20 cellular contexts compared by ENCODE assay signal in the genomic region with DNA sequence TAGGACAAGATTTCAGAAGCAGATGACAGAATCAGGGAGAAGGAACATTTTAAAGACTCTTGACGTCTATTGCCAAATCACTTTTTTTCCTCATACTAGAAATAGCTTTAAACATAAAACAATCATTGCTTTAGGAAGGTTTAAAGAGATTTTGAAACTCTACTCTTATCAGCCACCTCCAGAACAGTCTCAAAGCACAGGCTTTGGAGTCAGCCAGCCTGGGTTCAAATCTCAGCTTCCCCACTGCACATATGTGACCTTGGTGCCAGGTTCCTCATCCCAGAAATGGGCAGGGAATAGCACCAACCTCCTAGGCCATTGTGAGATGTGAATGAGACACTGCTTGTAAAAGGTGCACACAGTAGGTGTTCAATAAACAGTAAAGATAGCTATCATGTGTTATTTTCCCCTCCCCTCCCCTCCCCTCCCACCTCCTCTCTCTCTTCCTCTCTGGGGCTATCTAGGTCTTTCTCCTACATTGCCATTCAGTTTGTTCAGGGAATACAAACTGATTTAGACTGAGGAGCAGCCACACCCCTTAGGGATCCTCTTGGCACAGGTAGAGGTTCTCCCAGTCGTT. TPM values are rescaled to one million over a fixed set of nuclear protein-coding genes. Genes with fewer than 3 reads are reported as not detected.
"Had no signal": no experiment of that assay in that cellular context is flagged by ENCODE, and none has a peak within 500 bp of the region (broad histone marks: within the 10 kb centered on the region; RNA-seq: fewer than 3 reads in every experiment).

No MANE protein-coding gene starts in this region.

- H3K27ac ChIP-seq: epithelial cell of prostate, heart right ventricle, right lobe of liver, testis, vagina had no signal

- H3K27me3 ChIP-seq: right lobe of liver, testis, vagina had no signal

- H3K4me1 ChIP-seq: right lobe of liver, testis had no signal

- H3K4me3 ChIP-seq: heart right ventricle, right lobe of liver, smooth muscle cell, testis, vagina had no signal

- DNase-seq: activated CD4-positive, alpha-beta T cell treated with anti-CD3 and anti-CD28 coated beads for 1 hour; activated effector memory CD4-positive, alpha-beta T cell treated with anti-CD3 and anti-CD28 coated beads, Interleukin-2, amount 50 U/mL, for 16 hours; activated T-cell treated with anti-CD3 and anti-CD28 coated beads, Interleukin-2, amount 50 U/mL, for 72 hours; cortex of kidney; heart right ventricle; left cardiac atrium; mesendoderm; naive B cell; occipital lobe; stimulated activated CD4-positive, alpha-beta T cell treated with anti-CD3 and anti-CD28 coated beads, Interleukin-15, amount 100 ng/mL, for 24 hours; stimulated activated naive CD4-positive, alpha-beta T cell; testis; trophoblast cell had no signal

- H3K36me3 ChIP-seq: heart right ventricle, right lobe of liver, vagina had no signal

- H3K9me3 ChIP-seq: heart right ventricle, right lobe of liver, testis, vagina had no signal

RNA-seq across cellular contexts. Expression of gene SPOCD1, which starts 20.6 kb away (rescaled TPM):
- total RNA-seq: cerebellum; occipital lobe; T-helper 2 cell treated with Interferon-gamma antibody and Interleukin-4, amounts not matched to agents 100 ng/mL and 5 ng/mL, for 36 hours had no signal
- polyA plus RNA-seq: neural cell had no signal
